20 cellular contexts compared by ENCODE assay signal in genomic region chr2:3539836-3540235, GRCh38. TPM values are rescaled to one million over a fixed set of nuclear protein-coding genes. Genes with fewer than 3 reads are reported as not detected.
DNase-seq lines count a peak whose midpoint lies in the region; ATAC-seq, FAIRE-seq and TF ChIP-seq lines count a peak whose summit lies in the region.
"Had no signal": no experiment of that assay in that cellular context is flagged by ENCODE, and none has a peak within 500 bp of the region (broad histone marks: within the 10 kb centered on the region; RNA-seq: fewer than 3 reads in every experiment).

No MANE protein-coding gene starts in this region.

- TF ChIP-seq EP300 in HepG2 (IDR thresholded peaks at IDR 0.05; ENCODE audit: low read depth in 2 of 2, low read length in 2 of 2) (no peak), HepG2 (CRISPR knock-in tag; IDR thresholded peaks at IDR 0.05; ENCODE audit: borderline replicate concordance) (no peak)

- ATAC-seq in HepG2 (no peak), right lobe of liver (no peak), HG02840 (IDR thresholded peaks at IDR 0.05; ENCODE audit: low FRiP score, unreplicated experiment) (no peak)
- ATAC-seq: Right ventricle myocardium inferior, T-cell had no signal

- H3K27ac Mint-ChIP-seq in brain (peak overlapping the region in 3 of 5 experiments; percentile 6 to 88 (median 80)), neural crest cell (ENCODE audit: unreplicated experiment) (no peak overlapping the region)
- no peak overlapping the region for H3K27ac Mint-ChIP-seq in activated naive CD8-positive, alpha-beta T cell treated with anti-CD3 and anti-CD28 coated beads for 36 hours

- DNase-seq in NCI-H510A (lab: John Stamatoyannopoulos, UW) (peak; percentile 14), NCI-H510A treated with DMSO at 0.1 percent for 48 hours (lab: John Stamatoyannopoulos, UW) (no peak), HepG2 (ENCODE audit: low spot score) (no peak), right lobe of liver (no peak), neural crest cell (ENCODE audit: low read depth, low spot score) (no peak)
- no peak for DNase-seq in activated naive CD8-positive, alpha-beta T cell treated with anti-CD3 and anti-CD28 coated beads for 36 hours
- DNase-seq: NCI-H1048, NCI-H1694, NCI-H2171 treated with DMSO at 0.1 percent for 48 hours, NCI-H345, NCI-H524 treated with DMSO at 0.1 percent for 48 hours, SJCRH30, T-cell had no signal

- POLR2A ChIA-PET in HepG2 (lab: Yijun Ruan, JAX) = interaction anchor here (1.0 kb wide), 1 partner anchor 15 kb away, joined by 3 read pairs; no protein-coding TSS in a partner anchor

- H3K27me3 ChIP-seq in HepG2 (ENCODE audit: control insufficient read depth in 1 of 2, insufficient read depth in 2 of 2, low read length in 2 of 2) (no peaks in the 10 kb centered on the region; a peak in 1 of 5 replicates), right lobe of liver (no peaks in the 10 kb centered on the region)
- H3K27me3 ChIP-seq: SJCRH30 had no signal

- H3K9me3 ChIP-seq in HepG2 (ENCODE audit: low read length) = no peaks in the 10 kb centered on the region
- no peaks in the 10 kb centered on the region for H3K9me3 ChIP-seq in right lobe of liver
- H3K9me3 ChIP-seq: HAP-1, SJCRH30 had no signal

- no TSS peak for BruUV-seq in HepG2 (replicated peaks; lab: Mats Ljungman, UMichigan)

- H3K4me1 ChIP-seq in HepG2 (ENCODE audit: insufficient read depth, low read length) = peaks cover 38% of the 10 kb centered on the region
- peaks cover 0 to 46% (median 18%) of the 10 kb centered on the region in 4 donors for H3K4me1 ChIP-seq in right lobe of liver
- H3K4me1 ChIP-seq: HAP-1, SJCRH30 had no signal

- no peak for FAIRE-seq in HepG2 (lab: Jason Lieb, UNC)
- FAIRE-seq: GM18507, RCC 7860 had no signal

- intact Hi-C loops in HepG2 (cut with micrococcal nuclease; ENCODE audit: unreplicated experiment) (loop anchor here (5.0 kb wide), 1 partner anchor 163 kb away; the partner anchor contains the start of genes EIPR1 and TRAPPC12), right lobe of liver (cut with DNase I) (no loop called here)

- CTCF ChIA-PET in HepG2 (lab: Yijun Ruan, JAX; ENCODE audit: low intra/inter-chr PET ratio, low total read pairs) = no interaction called here

- H3K9me3 Mint-ChIP-seq in brain (peaks cover 0 to 2% (median 0%) of the 10 kb centered on the region in 5 experiments), neural crest cell (no peaks in the 10 kb centered on the region)
- no peaks in the 10 kb centered on the region for H3K9me3 Mint-ChIP-seq in activated naive CD8-positive, alpha-beta T cell treated with anti-CD3 and anti-CD28 coated beads for 36 hours
- H3K9me3 Mint-ChIP-seq: T-cell had no signal

- H3K79me2 ChIP-seq in HepG2 (ENCODE audit: insufficient read depth, low read length) = peaks cover 7% of the 10 kb centered on the region

- TF ChIP-seq CTCF in HepG2 (CRISPR knock-in tag; IDR thresholded peaks at IDR 0.05) = no peak
- no peak for TF ChIP-seq CTCF in right lobe of liver (IDR thresholded peaks at IDR 0.05)
- no peak for TF ChIP-seq CTCF in brain (conservative IDR thresholded peaks at IDR 0.05)
- TF ChIP-seq CTCF in neural crest cell (conservative IDR thresholded peaks at IDR 0.05) = peak; percentile 29

- in situ Hi-C loops in HepG2 (cut with HindIII; ENCODE audit: extremely low pct_ligation_motif_present, low pct_unique_long_range_greater_than_20kb) = no loop called here

- H3K36me3 ChIP-seq in HepG2 (replicated peaks in 1 of 2; ENCODE audit: control insufficient read depth in 1 of 2, insufficient read depth in 2 of 2, low read length in 2 of 2) (peaks cover 19 to 37% of the 10 kb centered on the region in 2 experiments), right lobe of liver (peaks cover 0 to 13% (median 3%) of the 10 kb centered on the region in 4 donors)

- H3K4me1 Mint-ChIP-seq in brain = no peaks in the 10 kb centered on the region
- peaks cover 12% of the 10 kb centered on the region for H3K4me1 Mint-ChIP-seq in neural crest cell
- peaks cover 9% of the 10 kb centered on the region for H3K4me1 Mint-ChIP-seq in activated naive CD8-positive, alpha-beta T cell treated with anti-CD3 and anti-CD28 coated beads for 36 hours

- no peaks in the 10 kb centered on the region for H4K20me1 ChIP-seq in HepG2 (ENCODE audit: insufficient read depth, low read length)

- no peak overlapping the region for H3K4me2 ChIP-seq in HepG2 (ENCODE audit: low read depth, low read length)

- WGBS in HepG2 (ENCODE audit: low lambda C conversion rate) = 93% methylated on average over 9 of the region's 9 CpGs
- WGBS in right lobe of liver (ENCODE audit: insufficient coverage, low coverage, low lambda C conversion rate, missing lambda C conversion rate) = 88% methylated on average over 9 of the region's 9 CpGs

- H3K27ac ChIP-seq in HepG2 (ENCODE audit: extremely low read length, insufficient read depth, low read length) (no peak overlapping the region), right lobe of liver (peak overlapping the region in 1 of 3 donors; percentile 83)
- H3K27ac ChIP-seq: HL-60, SJCRH30 had no signal

- TF ChIP-seq RAD21 in HepG2 (CRISPR knock-in tag; IDR thresholded peaks at IDR 0.05) = no peak

- no peaks in the 10 kb centered on the region for H3K27me3 Mint-ChIP-seq in brain
- no peaks in the 10 kb centered on the region for H3K27me3 Mint-ChIP-seq in neural crest cell (ENCODE audit: low read depth)
- no peaks in the 10 kb centered on the region for H3K27me3 Mint-ChIP-seq in activated naive CD8-positive, alpha-beta T cell treated with anti-CD3 and anti-CD28 coated beads for 36 hours
- H3K27me3 Mint-ChIP-seq: T-cell had no signal

- TF ChIP-seq POLR2A in HepG2 (IDR thresholded peaks at IDR 0.05; ENCODE audit: insufficient read depth in 1 of 2, low read depth in 2 of 2, low read length in 2 of 2) = no peak
- TF ChIP-seq POLR2A in right lobe of liver (IDR thresholded peaks at IDR 0.05) = no peak

- H3K4me3 ChIP-seq in HepG2 (replicated peaks in 1 of 3; ENCODE audit: insufficient read depth in 1 of 3, low read depth in 2 of 3, low read length in 3 of 3) = no peak overlapping the region
- no peak overlapping the region for H3K4me3 ChIP-seq in right lobe of liver
- H3K4me3 ChIP-seq: HAP-1, SJCRH30 had no signal

- H3K36me3 Mint-ChIP-seq in brain (peaks cover 31% of the 10 kb centered on the region), neural crest cell (ENCODE audit: low read depth) (peaks cover 4% of the 10 kb centered on the region)
- H3K36me3 Mint-ChIP-seq in activated naive CD8-positive, alpha-beta T cell treated with anti-CD3 and anti-CD28 coated beads for 36 hours = peaks cover 14% of the 10 kb centered on the region

- no peak overlapping the region for H2AFZ ChIP-seq in HepG2 (ENCODE audit: low read length)

- no peak overlapping the region for H3K9ac ChIP-seq in HepG2 (ENCODE audit: insufficient read depth, low read depth, low read length)

- no peak overlapping the region for H3K4me3 Mint-ChIP-seq in brain
- no peak overlapping the region for H3K4me3 Mint-ChIP-seq in neural crest cell
- H3K4me3 Mint-ChIP-seq in activated naive CD8-positive, alpha-beta T cell treated with anti-CD3 and anti-CD28 coated beads for 36 hours = no peak overlapping the region
- H3K4me3 Mint-ChIP-seq: T-cell had no signal

RNA-seq across cellular contexts. Expression of gene RNASEH1, which starts 18.3 kb away (rescaled TPM):
- total RNA-seq in HepG2 (2016; rRNA removed; fragmentation: Illumina TruSeq; extraction: Trizol) = 57.2 and 57.4 TPM in 2 replicates
- total RNA-seq in HepG2 (2016; cell fraction: cytosol; rRNA removed; fragmentation: Illumina TruSeq; extraction: Trizol; ENCODE audit: low read depth) = 73.8 and 75.1 TPM in 2 replicates
- total RNA-seq in HepG2 (2016; cell fraction: insoluble cytoplasmic fraction; rRNA removed; fragmentation: Illumina TruSeq; extraction: Trizol) = 56.9 and 57.3 TPM in 2 replicates
- 90.4 and 92.3 TPM in 2 replicates for total RNA-seq in HepG2 (2016; cell fraction: membrane; rRNA removed; fragmentation: Illumina TruSeq; extraction: Trizol)
- total RNA-seq in HepG2 (2016; cell fraction: nucleus; rRNA removed; fragmentation: Illumina TruSeq; extraction: Trizol) = 37.2 and 39.3 TPM in 2 replicates
- polyA plus RNA-seq in HepG2 (2011; rRNA removed) = 12.7 and 14.5 TPM in 2 replicates
- polyA plus RNA-seq in HepG2 (2011; cell fraction: cytosol; rRNA removed) = 12.8 and 14.0 TPM in 2 replicates
- 10.4 and 11.6 TPM in 2 replicates for polyA plus RNA-seq in HepG2 (2011; cell fraction: nucleus; rRNA removed)
- 21.0 and 21.2 TPM in 2 replicates for polyA plus RNA-seq in HepG2 (2012)
- 75.3 and 82.0 TPM in 2 replicates for polyA plus RNA-seq in HepG2 (2016; cell fraction: cytosol; fragmentation: Illumina TruSeq; extraction: Trizol; ENCODE audit: low read depth)
- 46.3 and 47.8 TPM in 2 replicates for polyA plus RNA-seq in HepG2 (2016; cell fraction: insoluble cytoplasmic fraction; fragmentation: Illumina TruSeq; extraction: Trizol; ENCODE audit: low read depth)
- 68.9 and 69.5 TPM in 2 replicates for polyA plus RNA-seq in HepG2 (2016; cell fraction: membrane; fragmentation: Illumina TruSeq; extraction: Trizol; ENCODE audit: low read depth)
- polyA plus RNA-seq in HepG2 (2016; cell fraction: nucleus; fragmentation: Illumina TruSeq; extraction: Trizol; ENCODE audit: insufficient read depth, low read depth) = 43.7 and 45.2 TPM in 2 replicates
- polyA minus RNA-seq in HepG2 (2011; rRNA and poly(A)+ RNA removed; ENCODE audit: low replicate concordance) = 10.4 and 15.6 TPM in 2 replicates
- polyA minus RNA-seq in HepG2 (2011; cell fraction: cytosol; rRNA and poly(A)+ RNA removed) = 11.1 and 12.0 TPM in 2 replicates
- polyA minus RNA-seq in HepG2 (2011; cell fraction: nucleus; rRNA and poly(A)+ RNA removed) = 17.3 and 19.1 TPM in 2 replicates
- total RNA-seq in right lobe of liver = 10 to 100 TPM in 3 of 6 experiments, 1 to 10 TPM in 3; 8.3 to 12.2 (median 10.0) TPM
- 15.4 TPM for polyA plus RNA-seq in brain (ENCODE audit: insufficient read depth, low read depth, low replicate concordance)
- 28.9 and 33.7 TPM in 2 replicates for total RNA-seq in neural crest cell
- 10 to 100 TPM; 39.4 to 39.8 TPM for total RNA-seq in activated naive CD8-positive, alpha-beta T cell treated with anti-CD3 and anti-CD28 coated beads for 36 hours

RNA-seq across cellular contexts. Expression of gene ADI1, which starts 20.5 kb away (rescaled TPM):
- 123 and 135 TPM in 2 replicates for total RNA-seq in HepG2 (2016; rRNA removed; fragmentation: Illumina TruSeq; extraction: Trizol)
- 16.6 and 17.0 TPM in 2 replicates for total RNA-seq in HepG2 (2016; cell fraction: cytosol; rRNA removed; fragmentation: Illumina TruSeq; extraction: Trizol; ENCODE audit: low read depth)
- 124 and 138 TPM in 2 replicates for total RNA-seq in HepG2 (2016; cell fraction: insoluble cytoplasmic fraction; rRNA removed; fragmentation: Illumina TruSeq; extraction: Trizol)
- 45.5 and 47.8 TPM in 2 replicates for total RNA-seq in HepG2 (2016; cell fraction: membrane; rRNA removed; fragmentation: Illumina TruSeq; extraction: Trizol)
- total RNA-seq in HepG2 (2016; cell fraction: nucleus; rRNA removed; fragmentation: Illumina TruSeq; extraction: Trizol) = 54.5 and 64.3 TPM in 2 replicates
- polyA plus RNA-seq in HepG2 (2011; rRNA removed) = 21.3 and 28.7 TPM in 2 replicates
- 22.7 and 24.5 TPM in 2 replicates for polyA plus RNA-seq in HepG2 (2011; cell fraction: cytosol; rRNA removed)
- polyA plus RNA-seq in HepG2 (2011; cell fraction: nucleus; rRNA removed) = 16.1 and 17.6 TPM in 2 replicates
- 22.9 and 33.0 TPM in 2 replicates for polyA plus RNA-seq in HepG2 (2012)
- polyA plus RNA-seq in HepG2 (2016; cell fraction: cytosol; fragmentation: Illumina TruSeq; extraction: Trizol; ENCODE audit: low read depth) = 20.5 and 20.6 TPM in 2 replicates
- polyA plus RNA-seq in HepG2 (2016; cell fraction: insoluble cytoplasmic fraction; fragmentation: Illumina TruSeq; extraction: Trizol; ENCODE audit: low read depth) = 160 TPM in 2 replicates
- polyA plus RNA-seq in HepG2 (2016; cell fraction: membrane; fragmentation: Illumina TruSeq; extraction: Trizol; ENCODE audit: low read depth) = 42.7 and 43.1 TPM in 2 replicates
- 92.2 and 100 TPM in 2 replicates for polyA plus RNA-seq in HepG2 (2016; cell fraction: nucleus; fragmentation: Illumina TruSeq; extraction: Trizol; ENCODE audit: insufficient read depth, low read depth)
- 15.1 and 19.1 TPM in 2 replicates for polyA minus RNA-seq in HepG2 (2011; rRNA and poly(A)+ RNA removed; ENCODE audit: low replicate concordance)
- 13.2 and 18.8 TPM in 2 replicates for polyA minus RNA-seq in HepG2 (2011; cell fraction: cytosol; rRNA and poly(A)+ RNA removed)
- 19.3 and 23.8 TPM in 2 replicates for polyA minus RNA-seq in HepG2 (2011; cell fraction: nucleus; rRNA and poly(A)+ RNA removed)
- total RNA-seq in right lobe of liver = 100 to 1,000 TPM; 165 to 470 (median 246) TPM
- polyA plus RNA-seq in brain (ENCODE audit: insufficient read depth, low read depth, low replicate concordance) = 50.4 TPM
- total RNA-seq in neural crest cell = 32.4 and 32.8 TPM in 2 replicates
- total RNA-seq in activated naive CD8-positive, alpha-beta T cell treated with anti-CD3 and anti-CD28 coated beads for 36 hours = 10 to 100 TPM; 22.8 to 23.7 TPM

RNA-seq across cellular contexts. Expression of gene RPS7, which starts 35.2 kb away (rescaled TPM):
- total RNA-seq in HepG2 (2016; rRNA removed; fragmentation: Illumina TruSeq; extraction: Trizol) (3,686 and 4,415 TPM in 2 replicates), right lobe of liver (1,000 to 10,000 TPM in 2 of 6 experiments, 100 to 1,000 TPM in 4; 366 to 1,499 (median 423) TPM), neural crest cell (1,758 and 1,929 TPM in 2 replicates)
- 5,456 and 6,100 TPM in 2 replicates for total RNA-seq in HepG2 (2016; cell fraction: cytosol; rRNA removed; fragmentation: Illumina TruSeq; extraction: Trizol; ENCODE audit: low read depth)
- total RNA-seq in HepG2 (2016; cell fraction: insoluble cytoplasmic fraction; rRNA removed; fragmentation: Illumina TruSeq; extraction: Trizol) = 3,753 and 4,559 TPM in 2 replicates
- total RNA-seq in HepG2 (2016; cell fraction: membrane; rRNA removed; fragmentation: Illumina TruSeq; extraction: Trizol) = 7,013 and 7,026 TPM in 2 replicates
- total RNA-seq in HepG2 (2016; cell fraction: nucleus; rRNA removed; fragmentation: Illumina TruSeq; extraction: Trizol) = 1,357 and 1,550 TPM in 2 replicates
- polyA plus RNA-seq in HepG2 (2011; rRNA removed) (3,283 and 4,040 TPM in 2 replicates), brain (ENCODE audit: insufficient read depth, low read depth, low replicate concordance) (1,586 TPM)
- 3,092 and 3,668 TPM in 2 replicates for polyA plus RNA-seq in HepG2 (2011; cell fraction: cytosol; rRNA removed)
- polyA plus RNA-seq in HepG2 (2011; cell fraction: nucleus; rRNA removed) = 687 and 772 TPM in 2 replicates
- 3,723 and 4,459 TPM in 2 replicates for polyA plus RNA-seq in HepG2 (2012)
- polyA plus RNA-seq in HepG2 (2016; cell fraction: cytosol; fragmentation: Illumina TruSeq; extraction: Trizol; ENCODE audit: low read depth) = 5,030 and 5,352 TPM in 2 replicates
- 4,110 and 4,812 TPM in 2 replicates for polyA plus RNA-seq in HepG2 (2016; cell fraction: insoluble cytoplasmic fraction; fragmentation: Illumina TruSeq; extraction: Trizol; ENCODE audit: low read depth)
- polyA plus RNA-seq in HepG2 (2016; cell fraction: membrane; fragmentation: Illumina TruSeq; extraction: Trizol; ENCODE audit: low read depth) = 6,339 and 6,476 TPM in 2 replicates
- polyA plus RNA-seq in HepG2 (2016; cell fraction: nucleus; fragmentation: Illumina TruSeq; extraction: Trizol; ENCODE audit: insufficient read depth, low read depth) = 2,377 and 2,486 TPM in 2 replicates
- 217 and 248 TPM in 2 replicates for polyA minus RNA-seq in HepG2 (2011; rRNA and poly(A)+ RNA removed; ENCODE audit: low replicate concordance)
- polyA minus RNA-seq in HepG2 (2011; cell fraction: cytosol; rRNA and poly(A)+ RNA removed) = 598 and 688 TPM in 2 replicates
- 243 and 285 TPM in 2 replicates for polyA minus RNA-seq in HepG2 (2011; cell fraction: nucleus; rRNA and poly(A)+ RNA removed)
- total RNA-seq in activated naive CD8-positive, alpha-beta T cell treated with anti-CD3 and anti-CD28 coated beads for 36 hours = 1,000 to 10,000 TPM; 1,614 to 1,631 TPM

RNA-seq across cellular contexts. Expression of gene COLEC11, which starts 55.1 kb away (rescaled TPM):
- total RNA-seq in HepG2 (2016; rRNA removed; fragmentation: Illumina TruSeq; extraction: Trizol) = 2.5 and 3.0 TPM in 2 replicates
- 1.2 and 1.9 TPM in 2 replicates for total RNA-seq in HepG2 (2016; cell fraction: cytosol; rRNA removed; fragmentation: Illumina TruSeq; extraction: Trizol; ENCODE audit: low read depth)
- total RNA-seq in HepG2 (2016; cell fraction: insoluble cytoplasmic fraction; rRNA removed; fragmentation: Illumina TruSeq; extraction: Trizol) = 2.5 and 3.0 TPM in 2 replicates
- 2.2 and 2.3 TPM in 2 replicates for total RNA-seq in HepG2 (2016; cell fraction: membrane; rRNA removed; fragmentation: Illumina TruSeq; extraction: Trizol)
- 2.7 and 3.4 TPM in 2 replicates for total RNA-seq in HepG2 (2016; cell fraction: nucleus; rRNA removed; fragmentation: Illumina TruSeq; extraction: Trizol)
- polyA plus RNA-seq in HepG2 (2011; rRNA removed) = 1.5 and 2.6 TPM in 2 replicates
- polyA plus RNA-seq in HepG2 (2011; cell fraction: cytosol; rRNA removed) = 2.8 TPM in 2 replicates
- polyA plus RNA-seq in HepG2 (2011; cell fraction: nucleus; rRNA removed) = 4.0 and 4.6 TPM in 2 replicates
- 1.6 and 1.9 TPM in 2 replicates for polyA plus RNA-seq in HepG2 (2012)
- 0.71 and 0.78 TPM in 2 replicates for polyA plus RNA-seq in HepG2 (2016; cell fraction: cytosol; fragmentation: Illumina TruSeq; extraction: Trizol; ENCODE audit: low read depth)
- polyA plus RNA-seq in HepG2 (2016; cell fraction: insoluble cytoplasmic fraction; fragmentation: Illumina TruSeq; extraction: Trizol; ENCODE audit: low read depth) = 2.0 and 3.6 TPM in 2 replicates
- polyA plus RNA-seq in HepG2 (2016; cell fraction: membrane; fragmentation: Illumina TruSeq; extraction: Trizol; ENCODE audit: low read depth) = 1.5 TPM in 2 replicates
- polyA plus RNA-seq in HepG2 (2016; cell fraction: nucleus; fragmentation: Illumina TruSeq; extraction: Trizol; ENCODE audit: insufficient read depth, low read depth) = 5.0 and 5.6 TPM in 2 replicates
- polyA minus RNA-seq in HepG2 (2011; rRNA and poly(A)+ RNA removed; ENCODE audit: low replicate concordance) = 1.8 TPM in 1 of 2 replicates, not detected in the other
- 0.69 and 1.3 TPM in 2 replicates for polyA minus RNA-seq in HepG2 (2011; cell fraction: cytosol; rRNA and poly(A)+ RNA removed)
- polyA minus RNA-seq in HepG2 (2011; cell fraction: nucleus; rRNA and poly(A)+ RNA removed) = 2.6 and 2.8 TPM in 2 replicates
- total RNA-seq in right lobe of liver = 10 to 100 TPM; 25.2 to 58.6 (median 41.1) TPM
- 3.8 TPM for polyA plus RNA-seq in brain (ENCODE audit: insufficient read depth, low read depth, low replicate concordance)
- not detected in 2 replicates for total RNA-seq in neural crest cell
- under 1 TPM; 0.52 to 0.86 TPM for total RNA-seq in activated naive CD8-positive, alpha-beta T cell treated with anti-CD3 and anti-CD28 coated beads for 36 hours

Comparison
In these comparisons a context has a peak if more than half of its experiments do, and no peak if none do; other contexts are left out.
1. H3K27ac Mint-ChIP-seq: peak in brain (3 of 5); none in neural crest cell (single experiment) and activated naive CD8-positive, alpha-beta T cell treated with anti-CD3 and anti-CD28 coated beads for 36 hours (single experiment).